In genomic region chr4:157781361-157781760, GRCh38 we compare ENCODE assay signal across 24 cellular contexts.
"Had no signal": no experiment of that assay in that cellular context is flagged by ENCODE, and none has a peak within 500 bp of the region (broad histone marks: within the 10 kb centered on the region; RNA-seq: fewer than 3 reads in every experiment).

No MANE protein-coding gene starts in this region.

- H3K27ac ChIP-seq: heart left ventricle, left lung, pancreas, prostate gland, sigmoid colon, spleen, suprapubic skin, thoracic aorta, tibial artery, vagina had no signal

- H3K4me1 ChIP-seq: heart left ventricle, left lung, prostate gland, sigmoid colon, spleen, suprapubic skin, tibial artery, vagina had no signal

- H3K9me3 ChIP-seq: left lung, pancreas, prostate gland, sigmoid colon, suprapubic skin, thoracic aorta, tibial artery, vagina had no signal

- H3K4me3 ChIP-seq: heart left ventricle, left lung, lung, pancreas, prostate gland, sigmoid colon, spleen, suprapubic skin, thoracic aorta, tibial artery, vagina had no signal

- DNase-seq: heart left ventricle; kidney glomerular epithelial cell; left cardiac atrium; left lung; mesendoderm; naive B cell; pancreas; posterior cingulate gyrus; retina; right cardiac atrium; sigmoid colon; small intestine; spleen; stimulated activated CD4-positive, alpha-beta T cell treated with anti-CD3 and anti-CD28 coated beads, Interleukin-4, amount 100 ng/mL, for 24 hours; stimulated activated naive CD4-positive, alpha-beta T cell; tibial artery; trophoblast cell had no signal

- ATAC-seq: heart left ventricle; left cardiac atrium; left lung; natural killer cell treated with Interleukin-12 subunit alpha and Interleukin-12 subunit beta and Interleukin-15 and Interleukin-18, amount 100 ng/mL, for 72 hours; right cardiac atrium; stimulated activated effector memory CD8-positive, alpha-beta T cell treated with anti-CD3 and anti-CD28 coated beads, Interleukin-12 subunit alpha, Interleukin-12 subunit beta, amount 100 ng/mL, for 72 hours had no signal

- H3K36me3 ChIP-seq: heart left ventricle, left lung, pancreas, prostate gland, sigmoid colon, spleen, suprapubic skin, thoracic aorta, tibial artery, vagina had no signal

- H3K27me3 ChIP-seq: heart left ventricle, left lung, pancreas, sigmoid colon, spleen, suprapubic skin, tibial artery, vagina had no signal
